1 cellular context compared by ENCODE assay signal in genomic region chr22:30238661-30239420, GRCh38.
TF ChIP-seq lines count a peak whose summit lies in the region.

No MANE protein-coding gene starts in this region.

TF ChIP-seq in IMR-90, 13 proteins besides CTCF, POLR2A, EP300 and RAD21:
- TF ChIP-seq FOS (IDR thresholded peaks at IDR 0.05; ENCODE audit: low read depth, low read length) (0 out of 2 replicates have a peak, but pooled peaks have one; percentile 3), CHD1 (IDR thresholded peaks at IDR 0.05; ENCODE audit: low read depth, low read length) (no peak)
